Comparison of ENCODE assay signal across 1 cellular context in the genomic region with DNA sequence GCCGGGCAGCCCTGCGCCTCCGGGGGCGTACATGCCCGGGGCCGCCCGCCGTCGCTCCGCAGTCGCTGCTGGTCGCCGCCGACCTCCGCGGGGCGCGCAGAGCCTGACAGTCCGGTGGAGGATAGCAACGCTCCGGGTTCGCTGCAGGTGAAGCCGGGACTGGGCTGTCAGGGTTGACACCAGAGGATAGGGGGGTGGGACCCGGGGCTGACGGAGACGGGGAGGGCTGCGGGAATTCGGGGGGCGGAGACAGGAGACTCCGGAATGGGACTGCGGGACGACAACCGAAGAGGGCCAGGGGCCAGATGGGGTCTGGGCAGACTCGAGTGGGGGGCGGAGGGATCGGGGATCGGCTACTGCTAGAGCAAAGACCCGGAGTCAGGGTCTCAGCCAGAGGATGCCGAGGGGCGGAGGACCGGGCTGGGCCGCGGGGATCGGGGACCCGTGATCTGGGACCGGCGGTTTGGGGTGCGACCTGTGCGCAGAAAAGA.
A peak's percentile ranks its signal among the peaks of the same experiment; 100 is the strongest.
TF ChIP-seq lines count a peak whose summit lies in the region.

No MANE protein-coding gene starts in this region.

TF ChIP-seq in HepG2, 621 proteins besides CTCF, POLR2A, EP300 and RAD21 (continued from another document and continues in another):
- TF ChIP-seq, protein P1, sequence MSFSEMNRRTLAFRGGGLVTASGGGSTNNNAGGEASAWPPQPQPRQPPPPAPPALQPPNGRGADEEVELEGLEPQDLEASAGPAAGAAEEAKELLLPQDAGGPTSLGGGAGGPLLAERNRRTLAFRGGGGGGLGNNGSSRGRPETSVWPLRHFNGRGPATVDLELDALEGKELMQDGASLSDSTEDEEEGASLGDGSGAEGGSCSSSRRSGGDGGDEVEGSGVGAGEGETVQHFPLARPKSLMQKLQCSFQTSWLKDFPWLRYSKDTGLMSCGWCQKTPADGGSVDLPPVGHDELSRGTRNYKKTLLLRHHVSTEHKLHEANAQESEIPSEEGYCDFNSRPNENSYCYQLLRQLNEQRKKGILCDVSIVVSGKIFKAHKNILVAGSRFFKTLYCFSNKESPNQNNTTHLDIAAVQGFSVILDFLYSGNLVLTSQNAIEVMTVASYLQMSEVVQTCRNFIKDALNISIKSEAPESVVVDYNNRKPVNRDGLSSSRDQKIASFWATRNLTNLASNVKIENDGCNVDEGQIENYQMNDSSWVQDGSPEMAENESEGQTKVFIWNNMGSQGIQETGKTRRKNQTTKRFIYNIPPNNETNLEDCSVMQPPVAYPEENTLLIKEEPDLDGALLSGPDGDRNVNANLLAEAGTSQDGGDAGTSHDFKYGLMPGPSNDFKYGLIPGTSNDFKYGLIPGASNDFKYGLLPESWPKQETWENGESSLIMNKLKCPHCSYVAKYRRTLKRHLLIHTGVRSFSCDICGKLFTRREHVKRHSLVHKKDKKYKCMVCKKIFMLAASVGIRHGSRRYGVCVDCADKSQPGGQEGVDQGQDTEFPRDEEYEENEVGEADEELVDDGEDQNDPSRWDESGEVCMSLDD (CRISPR knock-in tag; IDR thresholded peaks at IDR 0.05; ENCODE audit: borderline replicate concordance), result peak; percentile 24; the same call in 1 of the 2 replicates
- TF ChIP-seq, protein P2, sequence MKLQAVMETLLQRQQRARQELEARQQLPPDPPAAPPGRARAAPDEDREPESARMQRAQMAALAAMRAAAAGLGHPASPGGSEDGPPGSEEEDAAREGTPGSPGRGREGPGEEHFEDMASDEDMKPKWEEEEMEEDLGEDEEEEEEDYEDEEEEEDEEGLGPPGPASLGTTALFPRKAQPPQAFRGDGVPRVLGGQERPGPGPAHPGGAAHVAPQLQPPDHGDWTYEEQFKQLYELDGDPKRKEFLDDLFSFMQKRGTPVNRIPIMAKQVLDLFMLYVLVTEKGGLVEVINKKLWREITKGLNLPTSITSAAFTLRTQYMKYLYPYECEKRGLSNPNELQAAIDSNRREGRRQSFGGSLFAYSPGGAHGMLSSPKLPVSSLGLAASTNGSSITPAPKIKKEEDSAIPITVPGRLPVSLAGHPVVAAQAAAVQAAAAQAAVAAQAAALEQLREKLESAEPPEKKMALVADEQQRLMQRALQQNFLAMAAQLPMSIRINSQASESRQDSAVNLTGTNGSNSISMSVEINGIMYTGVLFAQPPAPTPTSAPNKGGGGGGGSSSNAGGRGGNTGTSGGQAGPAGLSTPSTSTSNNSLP (IDR thresholded peaks at IDR 0.05; ENCODE audit: low read depth, low read length), result no peak
- TF ChIP-seq ZNF678 (CRISPR knock-in tag; IDR thresholded peaks at IDR 0.05) (peak; percentile 8; the same call in 1 of the 2 replicates), ATF7-NPFF (CRISPR knock-in tag; IDR thresholded peaks at IDR 0.05; ENCODE audit: low read depth) (no peak), IKZF4 (CRISPR knock-in tag; IDR thresholded peaks at IDR 0.05; ENCODE audit: borderline replicate concordance, low read depth, not compliant biosample characterization) (peak; percentile 24), NPAS2 (CRISPR knock-in tag; IDR thresholded peaks at IDR 0.05; ENCODE audit: borderline replicate concordance) (no peak), ZNF607 (CRISPR knock-in tag; IDR thresholded peaks at IDR 0.05; ENCODE audit: borderline replicate concordance) (no peak; the same call in 1 of the 2 replicates), ZNF816 (CRISPR knock-in tag; IDR thresholded peaks at IDR 0.05; ENCODE audit: borderline replicate concordance) (no peak), ZKSCAN8 (CRISPR knock-in tag; IDR thresholded peaks at IDR 0.05; ENCODE audit: borderline replicate concordance) (no peak), AHR (CRISPR knock-in tag; IDR thresholded peaks at IDR 0.05) (no peak), ZNF331 (CRISPR knock-in tag; IDR thresholded peaks at IDR 0.05) (no peak), SMAD1 (CRISPR knock-in tag; IDR thresholded peaks at IDR 0.05; ENCODE audit: borderline replicate concordance, low read depth) (no peak), RARG (CRISPR knock-in tag; IDR thresholded peaks at IDR 0.05; ENCODE audit: low read depth) (no peak), ZNF17 (CRISPR knock-in tag; IDR thresholded peaks at IDR 0.05) (no peak), MED13 (CRISPR knock-in tag; IDR thresholded peaks at IDR 0.05) (peak; percentile 19; the same call in 1 of the 2 replicates), NFE2 (CRISPR knock-in tag; IDR thresholded peaks at IDR 0.05) (no peak), ZNF468 (CRISPR knock-in tag; IDR thresholded peaks at IDR 0.05) (no peak), CREB1 (IDR thresholded peaks at IDR 0.05) (no peak), CREB1 (CRISPR knock-in tag; IDR thresholded peaks at IDR 0.05) (no peak), ZFAT (CRISPR knock-in tag; conservative IDR thresholded peaks at IDR 0.05) (no peak), KDM4B (CRISPR knock-in tag; IDR thresholded peaks at IDR 0.05) (no peak; the same call in 1 of the 2 replicates), ZNF34 (CRISPR knock-in tag; IDR thresholded peaks at IDR 0.05; ENCODE audit: borderline replicate concordance) (no peak)
- TF ChIP-seq, protein P3, sequence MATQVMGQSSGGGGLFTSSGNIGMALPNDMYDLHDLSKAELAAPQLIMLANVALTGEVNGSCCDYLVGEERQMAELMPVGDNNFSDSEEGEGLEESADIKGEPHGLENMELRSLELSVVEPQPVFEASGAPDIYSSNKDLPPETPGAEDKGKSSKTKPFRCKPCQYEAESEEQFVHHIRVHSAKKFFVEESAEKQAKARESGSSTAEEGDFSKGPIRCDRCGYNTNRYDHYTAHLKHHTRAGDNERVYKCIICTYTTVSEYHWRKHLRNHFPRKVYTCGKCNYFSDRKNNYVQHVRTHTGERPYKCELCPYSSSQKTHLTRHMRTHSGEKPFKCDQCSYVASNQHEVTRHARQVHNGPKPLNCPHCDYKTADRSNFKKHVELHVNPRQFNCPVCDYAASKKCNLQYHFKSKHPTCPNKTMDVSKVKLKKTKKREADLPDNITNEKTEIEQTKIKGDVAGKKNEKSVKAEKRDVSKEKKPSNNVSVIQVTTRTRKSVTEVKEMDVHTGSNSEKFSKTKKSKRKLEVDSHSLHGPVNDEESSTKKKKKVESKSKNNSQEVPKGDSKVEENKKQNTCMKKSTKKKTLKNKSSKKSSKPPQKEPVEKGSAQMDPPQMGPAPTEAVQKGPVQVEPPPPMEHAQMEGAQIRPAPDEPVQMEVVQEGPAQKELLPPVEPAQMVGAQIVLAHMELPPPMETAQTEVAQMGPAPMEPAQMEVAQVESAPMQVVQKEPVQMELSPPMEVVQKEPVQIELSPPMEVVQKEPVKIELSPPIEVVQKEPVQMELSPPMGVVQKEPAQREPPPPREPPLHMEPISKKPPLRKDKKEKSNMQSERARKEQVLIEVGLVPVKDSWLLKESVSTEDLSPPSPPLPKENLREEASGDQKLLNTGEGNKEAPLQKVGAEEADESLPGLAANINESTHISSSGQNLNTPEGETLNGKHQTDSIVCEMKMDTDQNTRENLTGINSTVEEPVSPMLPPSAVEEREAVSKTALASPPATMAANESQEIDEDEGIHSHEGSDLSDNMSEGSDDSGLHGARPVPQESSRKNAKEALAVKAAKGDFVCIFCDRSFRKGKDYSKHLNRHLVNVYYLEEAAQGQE (IDR thresholded peaks at IDR 0.05; ENCODE audit: borderline replicate concordance in 1 of 2, low read depth in 1 of 2, low read length in 2 of 2), result no peak
- TF ChIP-seq, protein P4, sequence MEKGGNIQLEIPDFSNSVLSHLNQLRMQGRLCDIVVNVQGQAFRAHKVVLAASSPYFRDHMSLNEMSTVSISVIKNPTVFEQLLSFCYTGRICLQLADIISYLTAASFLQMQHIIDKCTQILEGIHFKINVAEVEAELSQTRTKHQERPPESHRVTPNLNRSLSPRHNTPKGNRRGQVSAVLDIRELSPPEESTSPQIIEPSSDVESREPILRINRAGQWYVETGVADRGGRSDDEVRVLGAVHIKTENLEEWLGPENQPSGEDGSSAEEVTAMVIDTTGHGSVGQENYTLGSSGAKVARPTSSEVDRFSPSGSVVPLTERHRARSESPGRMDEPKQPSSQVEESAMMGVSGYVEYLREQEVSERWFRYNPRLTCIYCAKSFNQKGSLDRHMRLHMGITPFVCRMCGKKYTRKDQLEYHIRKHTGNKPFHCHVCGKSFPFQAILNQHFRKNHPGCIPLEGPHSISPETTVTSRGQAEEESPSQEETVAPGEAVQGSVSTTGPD (CRISPR knock-in tag; IDR thresholded peaks at IDR 0.05), result 0 out of 2 replicates have a peak, but pooled peaks have one; percentile 33
- TF ChIP-seq, protein P5, sequence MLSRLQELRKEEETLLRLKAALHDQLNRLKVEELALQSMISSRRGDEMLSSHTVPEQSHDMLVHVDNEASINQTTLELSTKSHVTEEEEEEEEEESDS (CRISPR knock-in tag; IDR thresholded peaks at IDR 0.05; ENCODE audit: borderline replicate concordance), result no peak
- TF ChIP-seq, protein P6, sequence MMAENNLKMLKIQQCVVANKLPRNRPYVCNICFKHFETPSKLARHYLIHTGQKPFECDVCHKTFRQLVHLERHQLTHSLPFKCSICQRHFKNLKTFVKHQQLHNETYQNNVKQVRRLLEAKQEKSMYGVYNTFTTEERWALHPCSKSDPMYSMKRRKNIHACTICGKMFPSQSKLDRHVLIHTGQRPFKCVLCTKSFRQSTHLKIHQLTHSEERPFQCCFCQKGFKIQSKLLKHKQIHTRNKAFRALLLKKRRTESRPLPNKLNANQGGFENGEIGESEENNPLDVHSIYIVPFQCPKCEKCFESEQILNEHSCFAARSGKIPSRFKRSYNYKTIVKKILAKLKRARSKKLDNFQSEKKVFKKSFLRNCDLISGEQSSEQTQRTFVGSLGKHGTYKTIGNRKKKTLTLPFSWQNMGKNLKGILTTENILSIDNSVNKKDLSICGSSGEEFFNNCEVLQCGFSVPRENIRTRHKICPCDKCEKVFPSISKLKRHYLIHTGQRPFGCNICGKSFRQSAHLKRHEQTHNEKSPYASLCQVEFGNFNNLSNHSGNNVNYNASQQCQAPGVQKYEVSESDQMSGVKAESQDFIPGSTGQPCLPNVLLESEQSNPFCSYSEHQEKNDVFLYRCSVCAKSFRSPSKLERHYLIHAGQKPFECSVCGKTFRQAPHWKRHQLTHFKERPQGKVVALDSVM (CRISPR knock-in tag; IDR thresholded peaks at IDR 0.05), result 0 out of 2 replicates have a peak, but pooled peaks have one; percentile 18
- TF ChIP-seq, protein P7, sequence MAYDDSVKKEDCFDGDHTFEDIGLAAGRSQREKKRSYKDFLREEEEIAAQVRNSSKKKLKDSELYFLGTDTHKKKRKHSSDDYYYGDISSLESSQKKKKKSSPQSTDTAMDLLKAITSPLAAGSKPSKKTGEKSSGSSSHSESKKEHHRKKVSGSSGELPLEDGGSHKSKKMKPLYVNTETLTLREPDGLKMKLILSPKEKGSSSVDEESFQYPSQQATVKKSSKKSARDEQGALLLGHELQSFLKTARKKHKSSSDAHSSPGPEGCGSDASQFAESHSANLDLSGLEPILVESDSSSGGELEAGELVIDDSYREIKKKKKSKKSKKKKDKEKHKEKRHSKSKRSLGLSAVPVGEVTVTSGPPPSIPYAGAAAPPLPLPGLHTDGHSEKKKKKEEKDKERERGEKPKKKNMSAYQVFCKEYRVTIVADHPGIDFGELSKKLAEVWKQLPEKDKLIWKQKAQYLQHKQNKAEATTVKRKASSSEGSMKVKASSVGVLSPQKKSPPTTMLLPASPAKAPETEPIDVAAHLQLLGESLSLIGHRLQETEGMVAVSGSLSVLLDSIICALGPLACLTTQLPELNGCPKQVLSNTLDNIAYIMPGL (CRISPR knock-in tag; IDR thresholded peaks at IDR 0.05; ENCODE audit: borderline replicate concordance in 1 of 2, low read depth in 1 of 2), result no peak
- TF ChIP-seq, protein P8, sequence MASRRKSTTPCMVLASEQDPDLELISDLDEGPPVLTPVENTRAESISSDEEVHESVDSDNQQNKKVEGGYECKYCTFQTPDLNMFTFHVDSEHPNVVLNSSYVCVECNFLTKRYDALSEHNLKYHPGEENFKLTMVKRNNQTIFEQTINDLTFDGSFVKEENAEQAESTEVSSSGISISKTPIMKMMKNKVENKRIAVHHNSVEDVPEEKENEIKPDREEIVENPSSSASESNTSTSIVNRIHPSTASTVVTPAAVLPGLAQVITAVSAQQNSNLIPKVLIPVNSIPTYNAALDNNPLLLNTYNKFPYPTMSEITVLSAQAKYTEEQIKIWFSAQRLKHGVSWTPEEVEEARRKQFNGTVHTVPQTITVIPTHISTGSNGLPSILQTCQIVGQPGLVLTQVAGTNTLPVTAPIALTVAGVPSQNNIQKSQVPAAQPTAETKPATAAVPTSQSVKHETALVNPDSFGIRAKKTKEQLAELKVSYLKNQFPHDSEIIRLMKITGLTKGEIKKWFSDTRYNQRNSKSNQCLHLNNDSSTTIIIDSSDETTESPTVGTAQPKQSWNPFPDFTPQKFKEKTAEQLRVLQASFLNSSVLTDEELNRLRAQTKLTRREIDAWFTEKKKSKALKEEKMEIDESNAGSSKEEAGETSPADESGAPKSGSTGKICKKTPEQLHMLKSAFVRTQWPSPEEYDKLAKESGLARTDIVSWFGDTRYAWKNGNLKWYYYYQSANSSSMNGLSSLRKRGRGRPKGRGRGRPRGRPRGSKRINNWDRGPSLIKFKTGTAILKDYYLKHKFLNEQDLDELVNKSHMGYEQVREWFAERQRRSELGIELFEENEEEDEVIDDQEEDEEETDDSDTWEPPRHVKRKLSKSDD (CRISPR knock-in tag; IDR thresholded peaks at IDR 0.05; ENCODE audit: low read depth), result no peak; the same call in 1 of the 2 replicates
- TF ChIP-seq, protein P9, sequence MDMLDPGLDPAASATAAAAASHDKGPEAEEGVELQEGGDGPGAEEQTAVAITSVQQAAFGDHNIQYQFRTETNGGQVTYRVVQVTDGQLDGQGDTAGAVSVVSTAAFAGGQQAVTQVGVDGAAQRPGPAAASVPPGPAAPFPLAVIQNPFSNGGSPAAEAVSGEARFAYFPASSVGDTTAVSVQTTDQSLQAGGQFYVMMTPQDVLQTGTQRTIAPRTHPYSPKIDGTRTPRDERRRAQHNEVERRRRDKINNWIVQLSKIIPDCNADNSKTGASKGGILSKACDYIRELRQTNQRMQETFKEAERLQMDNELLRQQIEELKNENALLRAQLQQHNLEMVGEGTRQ (IDR thresholded peaks at IDR 0.05; ENCODE audit: low read depth, low read length), result no peak
- TF ChIP-seq, protein P9 (CRISPR knock-in tag; IDR thresholded peaks at IDR 0.05; ENCODE audit: borderline replicate concordance), result no peak
- TF ChIP-seq, protein P10, sequence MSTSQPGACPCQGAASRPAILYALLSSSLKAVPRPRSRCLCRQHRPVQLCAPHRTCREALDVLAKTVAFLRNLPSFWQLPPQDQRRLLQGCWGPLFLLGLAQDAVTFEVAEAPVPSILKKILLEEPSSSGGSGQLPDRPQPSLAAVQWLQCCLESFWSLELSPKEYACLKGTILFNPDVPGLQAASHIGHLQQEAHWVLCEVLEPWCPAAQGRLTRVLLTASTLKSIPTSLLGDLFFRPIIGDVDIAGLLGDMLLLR (CRISPR knock-in tag; IDR thresholded peaks at IDR 0.05), result no peak; the same call in 1 of the 2 replicates
